In the genomic region with DNA sequence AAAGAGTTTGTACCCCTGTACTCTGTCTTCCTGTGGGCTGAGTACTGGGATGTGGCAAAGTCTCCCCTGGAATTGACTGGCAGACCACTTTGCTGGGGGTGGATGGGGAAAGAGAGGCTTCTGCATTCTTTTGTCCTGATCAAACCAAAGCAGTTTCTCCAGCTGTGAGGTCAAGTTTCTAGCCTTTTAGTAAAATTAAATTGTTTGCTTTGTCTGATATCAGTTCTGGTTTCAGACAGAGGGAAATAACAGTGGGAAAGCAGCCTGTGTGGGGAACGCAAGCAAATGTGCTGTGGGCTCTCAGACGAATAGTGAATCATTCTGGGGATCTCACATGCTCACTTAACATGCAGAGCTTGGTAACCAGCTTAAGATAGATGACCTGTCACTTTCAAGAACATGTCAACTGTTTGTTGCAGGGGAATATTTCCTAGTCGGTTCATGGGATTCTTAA, we compare ENCODE assay signal across 17 cellular contexts.
DNase-seq lines count a peak whose midpoint lies in the region; ATAC-seq lines count a peak whose summit lies in the region.
"Had no signal": no experiment of that assay in that cellular context is flagged by ENCODE, and none has a peak within 500 bp of the region (broad histone marks: within the 10 kb centered on the region; RNA-seq: fewer than 3 reads in every experiment).

No MANE protein-coding gene starts in this region.

- no peak overlapping the region for H3K4me3 ChIP-seq in mesenchymal stem cell (ENCODE audit: insufficient read depth in 1 of 2, low read depth in 1 of 2, low read length in 2 of 2)
- H3K4me3 ChIP-seq: upper lobe of left lung had no signal

- peak overlapping the region; percentile 88 for H3K27ac ChIP-seq in mesenchymal stem cell (ENCODE audit: low read length, poor library complexity, severe bottlenecking)
- no peak overlapping the region for H3K27ac ChIP-seq in caudate nucleus (ENCODE audit: low read depth, low read length)
- H3K27ac ChIP-seq: upper lobe of left lung had no signal

- H3K14ac ChIP-seq in mesenchymal stem cell (ENCODE audit: low read length in 2 of 2) = no peak overlapping the region

- no peak overlapping the region for H3K4ac ChIP-seq in mesenchymal stem cell (ENCODE audit: low read depth in 1 of 2, low read length in 2 of 2)

- no peak overlapping the region for H2BK15ac ChIP-seq in mesenchymal stem cell (ENCODE audit: low read depth, poor library complexity, severe bottlenecking)

- H2BK120ac ChIP-seq in mesenchymal stem cell (ENCODE audit: low read depth, low read length) = no peak overlapping the region

- no peaks in the 10 kb centered on the region for H3K9me3 ChIP-seq in mesenchymal stem cell (ENCODE audit: control insufficient read depth, low read length)
- H3K9me3 ChIP-seq: upper lobe of left lung had no signal

- H3K27me3 ChIP-seq in mesenchymal stem cell (ENCODE audit: control insufficient read depth in 1 of 2, insufficient read depth in 1 of 2, low read length in 2 of 2) = no peaks in the 10 kb centered on the region
- H3K27me3 ChIP-seq: upper lobe of left lung had no signal

- 26% methylated on average over 3 of the region's 3 CpGs for WGBS in mesenchymal stem cell

- H3K4me1 ChIP-seq in mesenchymal stem cell (ENCODE audit: control insufficient read depth, insufficient read depth, low read depth, low read length) = peaks cover 2% of the 10 kb centered on the region
- H3K4me1 ChIP-seq: upper lobe of left lung had no signal

- H4K91ac ChIP-seq in mesenchymal stem cell (ENCODE audit: low read length) = no peak overlapping the region

- peak overlapping the region; percentile 76 for H2BK5ac ChIP-seq in mesenchymal stem cell (ENCODE audit: low read depth, low read length, poor library complexity, severe bottlenecking)

- no peak overlapping the region for H3K4me2 ChIP-seq in mesenchymal stem cell (ENCODE audit: low read length, poor library complexity, severe bottlenecking)

- H2AFZ ChIP-seq in mesenchymal stem cell (ENCODE audit: low read depth, low read length) = no peak overlapping the region

- H3K18ac ChIP-seq in mesenchymal stem cell (ENCODE audit: low read depth in 1 of 2, low read length in 2 of 2) = no peak overlapping the region

- H2AK5ac ChIP-seq in mesenchymal stem cell (ENCODE audit: low read length, severe bottlenecking) = no peak overlapping the region

- no peak overlapping the region for H3K23ac ChIP-seq in mesenchymal stem cell (ENCODE audit: low read length in 2 of 2)

- DNase-seq in AG08396 (ENCODE audit: low spot score) = peak; percentile 13
- DNase-seq in M059J (ENCODE audit: low read depth) = peak; percentile 63
- peak; percentile 57 for DNase-seq in brain pericyte (ENCODE audit: low read depth, low spot score)
- DNase-seq in mesenchymal stem cell = peak; percentile 50
- no peak for DNase-seq in MV-4-11 (lab: John Stamatoyannopoulos, UW)
- DNase-seq in caudate nucleus (lab: John Stamatoyannopoulos, UW) = no peak
- DNase-seq in inferior parietal cortex (ENCODE audit: extremely low spot score) = no peak
- DNase-seq: activated B cell treated with CpG ODN at 0.5 μM for 24 hours; activated CD8-positive, alpha-beta memory T cell treated with anti-CD3 and anti-CD28 coated beads, Interleukin-2, amount 50 U/mL, for 48 hours; cortex of kidney; DMS79 treated with DMSO at 0.1 percent for 48 hours; Kasumi-1; midbrain; NCI-H187 treated with DMSO at 0.1 percent for 48 hours; stimulated activated CD4-positive, alpha-beta T cell treated with anti-CD3 and anti-CD28 coated beads, Interleukin-1b, Interleukin-23, amount 100 ng/mL, for 48 hours; upper lobe of left lung had no signal

- H2BK12ac ChIP-seq in mesenchymal stem cell (ENCODE audit: low read length in 2 of 2) = no peak overlapping the region

- no peak overlapping the region for H4K8ac ChIP-seq in mesenchymal stem cell (ENCODE audit: low read length)

- no peaks in the 10 kb centered on the region for H3K36me3 ChIP-seq in mesenchymal stem cell (ENCODE audit: control insufficient read depth in 1 of 2, insufficient read depth in 2 of 2, low read depth in 1 of 2, low read length in 2 of 2)
- H3K36me3 ChIP-seq: upper lobe of left lung had no signal

- ATAC-seq in GM18907 (IDR thresholded peaks at IDR 0.05; ENCODE audit: unreplicated experiment) = no peak

- H3K79me1 ChIP-seq in mesenchymal stem cell (replicated peaks; ENCODE audit: low read length, poor library complexity, severe bottlenecking) = no peaks in the 10 kb centered on the region

- no peak overlapping the region for H3K9ac ChIP-seq in mesenchymal stem cell (ENCODE audit: low read length)

Comparison
In these comparisons a context has a peak if more than half of its experiments do, and no peak if none do; other contexts are left out.
1. DNase-seq: peak in AG08396 (single experiment), M059J (single experiment), brain pericyte (single experiment) and mesenchymal stem cell (single experiment); none in MV-4-11 (single experiment), caudate nucleus (0 of 61) and inferior parietal cortex (single experiment).